In genomic region chr5:100595152-100595811, GRCh38 we compare ENCODE assay signal across 10 cellular contexts.
DNase-seq lines count a peak whose midpoint lies in the region; ATAC-seq and TF ChIP-seq lines count a peak whose summit lies in the region.
"Had no signal": no experiment of that assay in that cellular context is flagged by ENCODE, and none has a peak within 500 bp of the region (broad histone marks: within the 10 kb centered on the region; RNA-seq: fewer than 3 reads in every experiment).

No MANE protein-coding gene starts in this region.

- H3K9ac ChIP-seq in skeletal muscle satellite cell (ENCODE audit: low read depth, low read length) = peak overlapping the region; percentile 65

- H3K27me3 Mint-ChIP-seq in HFFc6 (ENCODE audit: insufficient read depth) = peaks cover 6% of the 10 kb centered on the region; the same call in 1 of the 2 replicates
- no peaks in the 10 kb centered on the region for H3K27me3 Mint-ChIP-seq in activated T-helper 17 cell treated with anti-CD3 and anti-CD28 coated beads, Interleukin-2, amount 50 U/mL, for 72 hours

- H3K27me3 ChIP-seq in heart right ventricle = no peaks in the 10 kb centered on the region
- H3K27me3 ChIP-seq in skeletal muscle satellite cell (ENCODE audit: control insufficient read depth, insufficient read depth, low read length) = no peaks in the 10 kb centered on the region

- H3K9me3 ChIP-seq in heart right ventricle (no peaks in the 10 kb centered on the region), skeletal muscle satellite cell (replicated peaks; ENCODE audit: low read length) (no peaks in the 10 kb centered on the region)

- intact Hi-C loops in heart right ventricle (cut with DNase I) = loop anchor here in 1 of 10 donors (1.0 kb wide), 1 partner anchor 18 kb away; no protein-coding TSS in a partner anchor

- H3K4me2 ChIP-seq in skeletal muscle satellite cell (ENCODE audit: low read length) = peak overlapping the region; percentile 78

- DNase-seq in HFFc6 (peak; percentile 89), heart right ventricle (peak in 1 of 2 donors; percentile 29), NCI-H2081 treated with DMSO at 0.1 percent for 48 hours (lab: John Stamatoyannopoulos, UW) (no peak)
- DNase-seq: activated naive CD8-positive, alpha-beta T cell treated with anti-CD3 and anti-CD28 coated beads, Interleukin-2, amount 10 ng/mL, durations not matched to agents 7 days and 5 days; SIG-M5 had no signal

- H3K36me3 ChIP-seq in heart right ventricle (no peaks in the 10 kb centered on the region), skeletal muscle satellite cell (ENCODE audit: insufficient read depth, low read length) (no peaks in the 10 kb centered on the region)

- peaks cover 25% of the 10 kb centered on the region for H3K4me1 Mint-ChIP-seq in HFFc6 (ENCODE audit: low read depth)
- no peaks in the 10 kb centered on the region for H3K4me1 Mint-ChIP-seq in activated T-helper 17 cell treated with anti-CD3 and anti-CD28 coated beads, Interleukin-2, amount 50 U/mL, for 72 hours
- H3K4me1 Mint-ChIP-seq: activated naive CD8-positive, alpha-beta T cell treated with anti-CD3 and anti-CD28 coated beads, Interleukin-2, amount 10 ng/mL, durations not matched to agents 7 days and 5 days had no signal

- 58 to 60% methylated on average over 7 of the region's 7 CpGs for WGBS in heart right ventricle, 2 donors

- H3K9me3 Mint-ChIP-seq in HFFc6 = no peaks in the 10 kb centered on the region
- no peaks in the 10 kb centered on the region for H3K9me3 Mint-ChIP-seq in activated T-helper 17 cell treated with anti-CD3 and anti-CD28 coated beads, Interleukin-2, amount 50 U/mL, for 72 hours
- H3K9me3 Mint-ChIP-seq: activated naive CD8-positive, alpha-beta T cell treated with anti-CD3 and anti-CD28 coated beads, Interleukin-2, amount 10 ng/mL, durations not matched to agents 7 days and 5 days had no signal

- ATAC-seq in heart right ventricle (peak; percentile 55 to 91 (median 82)), HG03354 (IDR thresholded peaks at IDR 0.05; ENCODE audit: poor library complexity, severe bottlenecking, unreplicated experiment) (no peak), HG02759 (IDR thresholded peaks at IDR 0.05; ENCODE audit: unreplicated experiment) (no peak)
- ATAC-seq in activated T-helper 17 cell treated with anti-CD3 and anti-CD28 coated beads, Interleukin-2, amount 50 U/mL, for 72 hours (replicated peaks) = no peak

- H3K4me3 Mint-ChIP-seq in HFFc6 = peak overlapping the region; percentile 73
- no peak overlapping the region for H3K4me3 Mint-ChIP-seq in activated T-helper 17 cell treated with anti-CD3 and anti-CD28 coated beads, Interleukin-2, amount 50 U/mL, for 72 hours
- H3K4me3 Mint-ChIP-seq: activated naive CD8-positive, alpha-beta T cell treated with anti-CD3 and anti-CD28 coated beads, Interleukin-2, amount 10 ng/mL, durations not matched to agents 7 days and 5 days had no signal

- H3K4me1 ChIP-seq in heart right ventricle (peaks cover 0 to 12% (median 0%) of the 10 kb centered on the region in 9 donors), skeletal muscle satellite cell (ENCODE audit: control insufficient read depth, insufficient read depth, low read length) (peaks cover 19% of the 10 kb centered on the region)

- no peak for TF ChIP-seq CTCF in HFFc6 (IDR thresholded peaks at IDR 0.05)
- TF ChIP-seq CTCF in WI38 (IDR thresholded peaks at IDR 0.05; ENCODE audit: low read depth, low read length) = no peak
- TF ChIP-seq CTCF in heart right ventricle (IDR thresholded peaks at IDR 0.05) = no peak

- peak overlapping the region in 5 of 10 donors; percentile 10 to 46 (median 27) for H3K27ac ChIP-seq in heart right ventricle

- H3K36me3 Mint-ChIP-seq in HFFc6 (ENCODE audit: low read depth) = no peaks in the 10 kb centered on the region
- H3K36me3 Mint-ChIP-seq in activated T-helper 17 cell treated with anti-CD3 and anti-CD28 coated beads, Interleukin-2, amount 50 U/mL, for 72 hours (ENCODE audit: low read depth) = no peaks in the 10 kb centered on the region
- H3K36me3 Mint-ChIP-seq: activated naive CD8-positive, alpha-beta T cell treated with anti-CD3 and anti-CD28 coated beads, Interleukin-2, amount 10 ng/mL, durations not matched to agents 7 days and 5 days had no signal

- H3K27ac Mint-ChIP-seq in HFFc6 = peak overlapping the region; percentile 72
- no peak overlapping the region for H3K27ac Mint-ChIP-seq in activated T-helper 17 cell treated with anti-CD3 and anti-CD28 coated beads, Interleukin-2, amount 50 U/mL, for 72 hours
- H3K27ac Mint-ChIP-seq: activated naive CD8-positive, alpha-beta T cell treated with anti-CD3 and anti-CD28 coated beads, Interleukin-2, amount 10 ng/mL, durations not matched to agents 7 days and 5 days had no signal

- H3K4me3 ChIP-seq in WI38 (ENCODE audit: low read depth, low read length) (peak overlapping the region; percentile 25), heart right ventricle (no peak overlapping the region), skeletal muscle satellite cell (ENCODE audit: low read length) (peak overlapping the region; percentile 60)

Comparison
In these comparisons a context has a peak if more than half of its experiments do, and no peak if none do; other contexts are left out.
1. H3K4me3 ChIP-seq: peak in WI38 (single experiment) and skeletal muscle satellite cell (single experiment); none in heart right ventricle (0 of 10).
2. ATAC-seq: peak in heart right ventricle (8 of 8); none in activated T-helper 17 cell treated with anti-CD3 and anti-CD28 coated beads, Interleukin-2, amount 50 U/mL, for 72 hours (single experiment), HG03354 (single experiment) and HG02759 (single experiment).